In the genomic region with DNA sequence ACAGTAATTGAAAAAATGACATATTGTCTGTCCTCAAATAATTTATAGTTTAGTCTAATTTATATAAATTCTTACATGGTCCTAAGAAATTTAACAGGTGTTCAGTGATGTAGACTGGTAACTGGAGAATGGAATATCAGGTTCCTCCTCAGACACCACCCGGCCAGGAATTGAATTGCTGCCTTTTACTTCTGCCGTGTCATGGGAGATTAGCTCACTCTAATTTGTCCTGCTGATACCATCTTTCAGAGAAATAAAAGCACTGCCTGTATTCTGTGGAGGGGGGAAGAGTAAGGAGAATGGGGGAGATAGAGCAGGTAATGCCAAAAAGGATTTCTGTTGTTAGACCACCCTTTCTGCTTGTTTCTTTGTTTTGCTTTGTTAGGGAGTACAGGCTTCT, we compare ENCODE assay signal across 17 cellular contexts.
A peak's percentile ranks its signal among the peaks of the same experiment; 100 is the strongest.
DNase-seq lines count a peak whose midpoint lies in the region; ATAC-seq and TF ChIP-seq lines count a peak whose summit lies in the region.
"Had no signal": no experiment of that assay in that cellular context is flagged by ENCODE, and none has a peak within 500 bp of the region (broad histone marks: within the 10 kb centered on the region; RNA-seq: fewer than 3 reads in every experiment).

No MANE protein-coding gene starts in this region.

- peaks cover 44% of the 10 kb centered on the region for H3K4me1 Mint-ChIP-seq in endodermal cell
- H3K4me1 Mint-ChIP-seq: CD14-positive monocyte, IgD-negative memory B cell had no signal

- no peak overlapping the region for H3K4me3 Mint-ChIP-seq in endodermal cell
- H3K4me3 Mint-ChIP-seq: CD14-positive monocyte, IgD-negative memory B cell had no signal

- intact Hi-C loops in body of pancreas (cut with DNase I), result no loop called here

- H3K9me3 Mint-ChIP-seq in endodermal cell, result no peaks in the 10 kb centered on the region
- H3K9me3 Mint-ChIP-seq: IgD-negative memory B cell had no signal

- no peak for ATAC-seq in body of pancreas
- ATAC-seq: A549, Panc1, Right ventricle myocardium inferior had no signal

- H3K36me3 Mint-ChIP-seq in endodermal cell (ENCODE audit: low read depth), result no peaks in the 10 kb centered on the region
- H3K36me3 Mint-ChIP-seq: CD14-positive monocyte, IgD-negative memory B cell had no signal

- no peak overlapping the region for H3K27ac ChIP-seq in endodermal cell (ENCODE audit: low read depth, low read length)
- H3K27ac ChIP-seq in body of pancreas, result no peak overlapping the region
- H3K27ac ChIP-seq: A549, HL-60 had no signal

- no peaks in the 10 kb centered on the region for H3K27me3 ChIP-seq in endodermal cell (ENCODE audit: control insufficient read depth, insufficient read depth, low read length, poor library complexity, severe bottlenecking)
- no peaks in the 10 kb centered on the region for H3K27me3 ChIP-seq in body of pancreas

- H3K36me3 ChIP-seq in endodermal cell (ENCODE audit: control insufficient read depth, insufficient read depth, low read length) (no peaks in the 10 kb centered on the region), body of pancreas (replicated peaks in 1 of 2; ENCODE audit: insufficient read depth in 1 of 2, low read depth in 2 of 2) (no peaks in the 10 kb centered on the region)

- H3K4me3 ChIP-seq in endodermal cell (ENCODE audit: low read length) (no peak overlapping the region), body of pancreas (no peak overlapping the region)
- H3K4me3 ChIP-seq: A549 had no signal

- 92% methylated on average over 2 of the region's 2 CpGs; no CpG with 5 or more reads in 1 of the 2 experiments for WGBS in endodermal cell (ENCODE audit: insufficient coverage in 1 of 2, insufficient read length in 1 of 2), 2 experiments
- WGBS in body of pancreas, 2 donors, result 13 to 25% methylated on average over 2 of the region's 2 CpGs

- H3K27me3 Mint-ChIP-seq in endodermal cell (ENCODE audit: insufficient read depth), result no peaks in the 10 kb centered on the region
- H3K27me3 Mint-ChIP-seq: IgD-negative memory B cell had no signal

- no peak overlapping the region for H3K9ac ChIP-seq in endodermal cell (ENCODE audit: extremely low read depth, low read length, poor library complexity, severe bottlenecking)

- TF ChIP-seq POLR2A in body of pancreas (IDR thresholded peaks at IDR 0.05), result no peak

- peaks cover 3% of the 10 kb centered on the region for H3K4me1 ChIP-seq in endodermal cell (ENCODE audit: control insufficient read depth, insufficient read depth, low read length)
- H3K4me1 ChIP-seq in body of pancreas, result no peaks in the 10 kb centered on the region
- H3K4me1 ChIP-seq: A549 had no signal

- H3K9me3 ChIP-seq in endodermal cell (ENCODE audit: control insufficient read depth, low read length) (no peaks in the 10 kb centered on the region), body of pancreas (no peaks in the 10 kb centered on the region)
- H3K9me3 ChIP-seq: A549 had no signal

- peak overlapping the region; percentile 11 for H3K27ac Mint-ChIP-seq in endodermal cell
- H3K27ac Mint-ChIP-seq: CD14-positive monocyte, IgD-negative memory B cell had no signal

- DNase-seq in ELF-1 (ENCODE audit: low read depth, low spot score), result peak; percentile 14
- peak; percentile 0 for DNase-seq in NCI-H2171 (lab: John Stamatoyannopoulos, UW)
- no peak for DNase-seq in endodermal cell
- DNase-seq in myocyte (ENCODE audit: low read depth), result peak; percentile 24
- no peak for DNase-seq in body of pancreas
- DNase-seq in stimulated activated naive CD4-positive, alpha-beta T cell (lab: John Stamatoyannopoulos, UW), result no peak
- DNase-seq in HK-2 (ENCODE audit: unreplicated experiment), result no peak
- DNase-seq: DMS153, HCEC 1CT, NCI-H187 treated with DMSO at 0.1 percent for 48 hours, NCI-H510A treated with DMSO at 0.1 percent for 48 hours had no signal

- TF ChIP-seq CTCF in endodermal cell (conservative IDR thresholded peaks at IDR 0.05) (peak; percentile 17), body of pancreas (IDR thresholded peaks at IDR 0.05) (no peak)

Comparison
In these comparisons a context has a peak if more than half of its experiments do, and no peak if none do; other contexts are left out.
1. DNase-seq: peak in ELF-1 (single experiment), NCI-H2171 (single experiment) and myocyte (single experiment); none in endodermal cell (single experiment), body of pancreas (0 of 4), stimulated activated naive CD4-positive, alpha-beta T cell (0 of 6) and HK-2 (single experiment).